In genomic region chr6:138079556-138079955, GRCh38 we compare ENCODE assay signal across 1 cellular context. TPM values are rescaled to one million over a fixed set of nuclear protein-coding genes. Genes with fewer than 3 reads are reported as not detected.
"Had no signal": no experiment of that assay in that cellular context is flagged by ENCODE, and none has a peak within 500 bp of the region (broad histone marks: within the 10 kb centered on the region; RNA-seq: fewer than 3 reads in every experiment).

No MANE protein-coding gene starts in this region.

RNA-seq across cellular contexts. Expression of gene PERP, which starts 27.7 kb away (rescaled TPM):
- total RNA-seq: OCI-LY7 had no signal
